In the genomic region with DNA sequence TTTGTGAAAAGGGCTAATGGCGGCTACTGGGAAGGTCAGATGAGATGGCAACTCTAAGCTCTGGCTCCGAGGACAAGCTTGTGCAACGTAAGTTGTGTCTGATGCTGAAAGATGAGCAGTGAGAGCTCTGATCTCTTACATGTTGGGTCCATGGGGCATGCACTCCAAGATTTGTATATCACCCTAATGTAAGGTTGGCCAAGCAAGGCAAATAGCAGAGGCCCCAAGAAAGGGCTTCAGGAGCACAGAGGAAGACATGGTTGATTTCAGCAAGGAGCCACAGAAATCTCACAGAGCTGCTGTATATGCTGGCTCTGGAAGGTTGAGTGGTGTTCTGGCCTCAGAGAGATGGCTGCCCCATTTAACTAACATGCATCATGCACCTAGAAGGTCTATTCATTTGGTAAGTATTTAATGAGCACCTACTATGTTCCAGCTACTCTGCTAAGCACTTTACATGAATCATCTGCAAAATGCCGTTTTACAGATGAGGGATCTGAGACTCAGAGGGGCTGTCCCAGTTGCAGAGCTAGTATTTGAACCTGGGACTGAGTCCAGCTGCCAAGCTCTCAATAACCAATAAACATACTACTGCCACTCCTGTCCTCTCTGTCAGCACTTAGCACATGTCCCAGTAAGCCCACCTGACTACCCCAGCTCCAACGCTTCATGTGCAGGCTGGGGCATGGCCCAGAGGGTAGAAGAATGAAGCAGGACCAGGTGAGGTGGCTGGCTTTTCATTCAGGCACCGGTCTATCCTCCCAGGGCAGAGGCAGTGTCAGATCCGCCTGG, we compare ENCODE assay signal across 1 cellular context.
TF ChIP-seq lines count a peak whose summit lies in the region.

No MANE protein-coding gene starts in this region.

TF ChIP-seq in IMR-90, 13 proteins besides CTCF, POLR2A, EP300 and RAD21:
- TF ChIP-seq FOS (IDR thresholded peaks at IDR 0.05; ENCODE audit: low read depth, low read length) (no peak), RCOR1 (IDR thresholded peaks at IDR 0.05; ENCODE audit: insufficient replicate concordance, low read length) (no peak), CHD1 (IDR thresholded peaks at IDR 0.05; ENCODE audit: low read depth, low read length) (no peak), NFE2L2 (IDR thresholded peaks at IDR 0.05; ENCODE audit: low read depth, low read length) (no peak), SMC3 (IDR thresholded peaks at IDR 0.05; ENCODE audit: low read depth, low read length) (no peak), MXI1 (IDR thresholded peaks at IDR 0.05; ENCODE audit: borderline replicate concordance, low read depth, low read length) (no peak), MAFK (IDR thresholded peaks at IDR 0.05; ENCODE audit: low read depth, low read length) (no peak), RFX5 (IDR thresholded peaks at IDR 0.05; ENCODE audit: low read depth, low read length) (no peak), BHLHE40 (IDR thresholded peaks at IDR 0.05; ENCODE audit: low read depth, low read length) (no peak), MAZ (IDR thresholded peaks at IDR 0.05; ENCODE audit: borderline replicate concordance, low read depth, low read length) (no peak), CEBPB (IDR thresholded peaks at IDR 0.05; ENCODE audit: low read depth, low read length) (no peak)
- TF ChIP-seq, protein P1, sequence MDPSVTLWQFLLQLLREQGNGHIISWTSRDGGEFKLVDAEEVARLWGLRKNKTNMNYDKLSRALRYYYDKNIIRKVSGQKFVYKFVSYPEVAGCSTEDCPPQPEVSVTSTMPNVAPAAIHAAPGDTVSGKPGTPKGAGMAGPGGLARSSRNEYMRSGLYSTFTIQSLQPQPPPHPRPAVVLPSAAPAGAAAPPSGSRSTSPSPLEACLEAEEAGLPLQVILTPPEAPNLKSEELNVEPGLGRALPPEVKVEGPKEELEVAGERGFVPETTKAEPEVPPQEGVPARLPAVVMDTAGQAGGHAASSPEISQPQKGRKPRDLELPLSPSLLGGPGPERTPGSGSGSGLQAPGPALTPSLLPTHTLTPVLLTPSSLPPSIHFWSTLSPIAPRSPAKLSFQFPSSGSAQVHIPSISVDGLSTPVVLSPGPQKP (IDR thresholded peaks at IDR 0.05; ENCODE audit: borderline replicate concordance, low read depth, low read length): no peak
- TF ChIP-seq, protein P2, sequence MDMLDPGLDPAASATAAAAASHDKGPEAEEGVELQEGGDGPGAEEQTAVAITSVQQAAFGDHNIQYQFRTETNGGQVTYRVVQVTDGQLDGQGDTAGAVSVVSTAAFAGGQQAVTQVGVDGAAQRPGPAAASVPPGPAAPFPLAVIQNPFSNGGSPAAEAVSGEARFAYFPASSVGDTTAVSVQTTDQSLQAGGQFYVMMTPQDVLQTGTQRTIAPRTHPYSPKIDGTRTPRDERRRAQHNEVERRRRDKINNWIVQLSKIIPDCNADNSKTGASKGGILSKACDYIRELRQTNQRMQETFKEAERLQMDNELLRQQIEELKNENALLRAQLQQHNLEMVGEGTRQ (IDR thresholded peaks at IDR 0.05; ENCODE audit: low read depth, low read length): no peak
